Comparison of ENCODE assay signal across 1 cellular context in the genomic region with DNA sequence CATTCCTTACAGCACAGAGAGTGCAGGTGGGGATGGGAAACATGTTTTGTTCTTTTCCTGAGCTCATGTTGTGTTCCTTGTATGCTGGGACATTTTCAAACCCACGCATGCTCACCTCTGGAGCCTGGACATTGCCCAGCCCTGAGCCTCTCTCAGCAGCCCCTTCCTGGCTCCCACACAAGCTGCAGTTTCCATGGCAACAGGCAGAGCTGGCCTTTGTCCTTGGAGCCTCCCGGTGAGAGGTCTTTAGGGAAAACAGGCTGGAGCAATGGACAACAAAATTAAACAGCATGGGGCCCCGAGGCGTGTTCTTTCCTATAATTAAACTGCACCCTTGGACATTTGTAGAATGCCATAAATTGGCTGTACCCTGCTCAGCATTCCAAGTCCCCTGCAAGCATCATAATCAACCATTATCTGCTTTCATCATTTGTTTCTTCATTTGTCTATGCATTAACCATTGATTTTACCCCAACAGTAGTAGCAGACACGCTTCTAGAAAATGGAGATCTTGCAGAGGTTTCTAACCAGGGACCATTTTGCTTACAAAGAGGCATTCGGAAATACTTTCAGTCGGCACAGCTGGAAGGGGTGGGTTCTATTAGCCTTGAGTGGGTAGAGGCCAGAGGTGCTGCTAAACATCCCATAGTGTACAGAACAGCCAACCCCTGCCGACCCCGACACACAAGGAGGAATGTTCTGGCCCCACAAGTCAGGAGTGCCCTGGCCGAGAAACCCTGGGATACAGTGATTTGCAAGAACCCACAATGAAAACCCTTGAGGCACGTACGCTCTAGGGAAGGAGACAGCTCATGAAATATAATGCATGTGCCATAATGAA.
TF ChIP-seq lines count a peak whose summit lies in the region.

No MANE protein-coding gene starts in this region.

TF ChIP-seq in HepG2, 621 proteins besides CTCF, POLR2A, EP300 and RAD21 (continued from another document and continues in another):
- TF ChIP-seq, protein P1, sequence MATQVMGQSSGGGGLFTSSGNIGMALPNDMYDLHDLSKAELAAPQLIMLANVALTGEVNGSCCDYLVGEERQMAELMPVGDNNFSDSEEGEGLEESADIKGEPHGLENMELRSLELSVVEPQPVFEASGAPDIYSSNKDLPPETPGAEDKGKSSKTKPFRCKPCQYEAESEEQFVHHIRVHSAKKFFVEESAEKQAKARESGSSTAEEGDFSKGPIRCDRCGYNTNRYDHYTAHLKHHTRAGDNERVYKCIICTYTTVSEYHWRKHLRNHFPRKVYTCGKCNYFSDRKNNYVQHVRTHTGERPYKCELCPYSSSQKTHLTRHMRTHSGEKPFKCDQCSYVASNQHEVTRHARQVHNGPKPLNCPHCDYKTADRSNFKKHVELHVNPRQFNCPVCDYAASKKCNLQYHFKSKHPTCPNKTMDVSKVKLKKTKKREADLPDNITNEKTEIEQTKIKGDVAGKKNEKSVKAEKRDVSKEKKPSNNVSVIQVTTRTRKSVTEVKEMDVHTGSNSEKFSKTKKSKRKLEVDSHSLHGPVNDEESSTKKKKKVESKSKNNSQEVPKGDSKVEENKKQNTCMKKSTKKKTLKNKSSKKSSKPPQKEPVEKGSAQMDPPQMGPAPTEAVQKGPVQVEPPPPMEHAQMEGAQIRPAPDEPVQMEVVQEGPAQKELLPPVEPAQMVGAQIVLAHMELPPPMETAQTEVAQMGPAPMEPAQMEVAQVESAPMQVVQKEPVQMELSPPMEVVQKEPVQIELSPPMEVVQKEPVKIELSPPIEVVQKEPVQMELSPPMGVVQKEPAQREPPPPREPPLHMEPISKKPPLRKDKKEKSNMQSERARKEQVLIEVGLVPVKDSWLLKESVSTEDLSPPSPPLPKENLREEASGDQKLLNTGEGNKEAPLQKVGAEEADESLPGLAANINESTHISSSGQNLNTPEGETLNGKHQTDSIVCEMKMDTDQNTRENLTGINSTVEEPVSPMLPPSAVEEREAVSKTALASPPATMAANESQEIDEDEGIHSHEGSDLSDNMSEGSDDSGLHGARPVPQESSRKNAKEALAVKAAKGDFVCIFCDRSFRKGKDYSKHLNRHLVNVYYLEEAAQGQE (IDR thresholded peaks at IDR 0.05; ENCODE audit: borderline replicate concordance in 1 of 2, low read depth in 1 of 2, low read length in 2 of 2): peak in 1 of 2 experiments; percentile 10; a peak in 1 of 4 replicates
- TF ChIP-seq SPEN (CRISPR knock-in tag; IDR thresholded peaks at IDR 0.05; ENCODE audit: low read depth) (peak; percentile 16; the same call in 1 of the 2 replicates), MXD4 (CRISPR knock-in tag; IDR thresholded peaks at IDR 0.05) (peak; percentile 61; the same call in 1 of the 2 replicates), RFX3 (CRISPR knock-in tag; IDR thresholded peaks at IDR 0.05) (peak; percentile 98), ZNF839 (CRISPR knock-in tag; IDR thresholded peaks at IDR 0.05; ENCODE audit: borderline replicate concordance) (no peak), MTA1 (CRISPR knock-in tag; IDR thresholded peaks at IDR 0.05; ENCODE audit: borderline replicate concordance) (0 out of 2 replicates have a peak, but pooled peaks have one; percentile 8), SALL1 (CRISPR knock-in tag; IDR thresholded peaks at IDR 0.05) (peak; percentile 81), MYC (CRISPR knock-in tag; IDR thresholded peaks at IDR 0.05; ENCODE audit: borderline replicate concordance) (peak; percentile 46; the same call in 1 of the 2 replicates), RBM22 (optimal IDR thresholded peaks at IDR 0.05; ENCODE audit: low read length) (peak; percentile 55), ZNF761 (CRISPR knock-in tag; conservative IDR thresholded peaks at IDR 0.05) (0 out of 2 replicates have a peak, but pooled peaks have one; percentile 38), SAP130 (CRISPR knock-in tag; IDR thresholded peaks at IDR 0.05; ENCODE audit: low read depth) (peak; percentile 68), KAT7 (CRISPR knock-in tag; IDR thresholded peaks at IDR 0.05; ENCODE audit: borderline replicate concordance) (peak; percentile 33; the same call in 1 of the 2 replicates), TARDBP (CRISPR knock-in tag; IDR thresholded peaks at IDR 0.05) (peak; percentile 59; the same call in 1 of the 2 replicates), MED1 (CRISPR knock-in tag; IDR thresholded peaks at IDR 0.05) (peak; percentile 95), ZNF670 (CRISPR knock-in tag; IDR thresholded peaks at IDR 0.05; ENCODE audit: borderline replicate concordance) (0 out of 2 replicates have a peak, but pooled peaks have one; percentile 38), NFKBIZ (CRISPR knock-in tag; IDR thresholded peaks at IDR 0.05) (0 out of 2 replicates have a peak, but pooled peaks have one; percentile 54), MAFK (conservative IDR thresholded peaks at IDR 0.05 in 1 of 2, IDR thresholded peaks at IDR 0.05 in 1 of 2; ENCODE audit: low read length in 2 of 2) (no peak), RARG (CRISPR knock-in tag; IDR thresholded peaks at IDR 0.05; ENCODE audit: low read depth) (0 out of 2 replicates have a peak, but pooled peaks have one; percentile 38), ZNF282 (IDR thresholded peaks at IDR 0.05; ENCODE audit: partially characterized antibody) (no peak), NFE2L1 (CRISPR knock-in tag; IDR thresholded peaks at IDR 0.05; ENCODE audit: borderline replicate concordance) (no peak), MIXL1 (CRISPR knock-in tag; IDR thresholded peaks at IDR 0.05) (peak; percentile 23; the same call in 1 of the 2 replicates), HNF4A (CRISPR knock-in tag; IDR thresholded peaks at IDR 0.05) (peak; percentile 76), ZNF570 (CRISPR knock-in tag; IDR thresholded peaks at IDR 0.05; ENCODE audit: borderline replicate concordance) (peak; percentile 15; the same call in 1 of the 2 replicates), ZNF772 (CRISPR knock-in tag; IDR thresholded peaks at IDR 0.05) (peak; percentile 50), SETDB1 (CRISPR knock-in tag; IDR thresholded peaks at IDR 0.05; ENCODE audit: borderline replicate concordance) (no peak), ZBTB38 (CRISPR knock-in tag; IDR thresholded peaks at IDR 0.05) (peak; percentile 57; the same call in 1 of the 2 replicates), MED13 (CRISPR knock-in tag; IDR thresholded peaks at IDR 0.05) (no peak; the same call in 1 of the 2 replicates), KDM6A (CRISPR knock-in tag; IDR thresholded peaks at IDR 0.05; ENCODE audit: low read depth) (peak; percentile 61), ZNF709 (CRISPR knock-in tag; IDR thresholded peaks at IDR 0.05) (0 out of 2 replicates have a peak, but pooled peaks have one; percentile 35)
- TF ChIP-seq, protein P2, sequence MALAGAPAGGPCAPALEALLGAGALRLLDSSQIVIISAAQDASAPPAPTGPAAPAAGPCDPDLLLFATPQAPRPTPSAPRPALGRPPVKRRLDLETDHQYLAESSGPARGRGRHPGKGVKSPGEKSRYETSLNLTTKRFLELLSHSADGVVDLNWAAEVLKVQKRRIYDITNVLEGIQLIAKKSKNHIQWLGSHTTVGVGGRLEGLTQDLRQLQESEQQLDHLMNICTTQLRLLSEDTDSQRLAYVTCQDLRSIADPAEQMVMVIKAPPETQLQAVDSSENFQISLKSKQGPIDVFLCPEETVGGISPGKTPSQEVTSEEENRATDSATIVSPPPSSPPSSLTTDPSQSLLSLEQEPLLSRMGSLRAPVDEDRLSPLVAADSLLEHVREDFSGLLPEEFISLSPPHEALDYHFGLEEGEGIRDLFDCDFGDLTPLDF (CRISPR knock-in tag; IDR thresholded peaks at IDR 0.05): no peak
- TF ChIP-seq, protein P3, sequence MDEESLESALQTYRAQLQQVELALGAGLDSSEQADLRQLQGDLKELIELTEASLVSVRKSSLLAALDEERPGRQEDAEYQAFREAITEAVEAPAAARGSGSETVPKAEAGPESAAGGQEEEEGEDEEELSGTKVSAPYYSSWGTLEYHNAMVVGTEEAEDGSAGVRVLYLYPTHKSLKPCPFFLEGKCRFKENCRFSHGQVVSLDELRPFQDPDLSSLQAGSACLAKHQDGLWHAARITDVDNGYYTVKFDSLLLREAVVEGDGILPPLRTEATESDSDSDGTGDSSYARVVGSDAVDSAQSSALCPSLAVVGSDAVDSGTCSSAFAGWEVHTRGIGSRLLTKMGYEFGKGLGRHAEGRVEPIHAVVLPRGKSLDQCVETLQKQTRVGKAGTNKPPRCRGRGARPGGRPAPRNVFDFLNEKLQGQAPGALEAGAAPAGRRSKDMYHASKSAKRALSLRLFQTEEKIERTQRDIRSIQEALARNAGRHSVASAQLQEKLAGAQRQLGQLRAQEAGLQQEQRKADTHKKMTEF (CRISPR knock-in tag; IDR thresholded peaks at IDR 0.05): peak; percentile 57
- TF ChIP-seq, protein P4, sequence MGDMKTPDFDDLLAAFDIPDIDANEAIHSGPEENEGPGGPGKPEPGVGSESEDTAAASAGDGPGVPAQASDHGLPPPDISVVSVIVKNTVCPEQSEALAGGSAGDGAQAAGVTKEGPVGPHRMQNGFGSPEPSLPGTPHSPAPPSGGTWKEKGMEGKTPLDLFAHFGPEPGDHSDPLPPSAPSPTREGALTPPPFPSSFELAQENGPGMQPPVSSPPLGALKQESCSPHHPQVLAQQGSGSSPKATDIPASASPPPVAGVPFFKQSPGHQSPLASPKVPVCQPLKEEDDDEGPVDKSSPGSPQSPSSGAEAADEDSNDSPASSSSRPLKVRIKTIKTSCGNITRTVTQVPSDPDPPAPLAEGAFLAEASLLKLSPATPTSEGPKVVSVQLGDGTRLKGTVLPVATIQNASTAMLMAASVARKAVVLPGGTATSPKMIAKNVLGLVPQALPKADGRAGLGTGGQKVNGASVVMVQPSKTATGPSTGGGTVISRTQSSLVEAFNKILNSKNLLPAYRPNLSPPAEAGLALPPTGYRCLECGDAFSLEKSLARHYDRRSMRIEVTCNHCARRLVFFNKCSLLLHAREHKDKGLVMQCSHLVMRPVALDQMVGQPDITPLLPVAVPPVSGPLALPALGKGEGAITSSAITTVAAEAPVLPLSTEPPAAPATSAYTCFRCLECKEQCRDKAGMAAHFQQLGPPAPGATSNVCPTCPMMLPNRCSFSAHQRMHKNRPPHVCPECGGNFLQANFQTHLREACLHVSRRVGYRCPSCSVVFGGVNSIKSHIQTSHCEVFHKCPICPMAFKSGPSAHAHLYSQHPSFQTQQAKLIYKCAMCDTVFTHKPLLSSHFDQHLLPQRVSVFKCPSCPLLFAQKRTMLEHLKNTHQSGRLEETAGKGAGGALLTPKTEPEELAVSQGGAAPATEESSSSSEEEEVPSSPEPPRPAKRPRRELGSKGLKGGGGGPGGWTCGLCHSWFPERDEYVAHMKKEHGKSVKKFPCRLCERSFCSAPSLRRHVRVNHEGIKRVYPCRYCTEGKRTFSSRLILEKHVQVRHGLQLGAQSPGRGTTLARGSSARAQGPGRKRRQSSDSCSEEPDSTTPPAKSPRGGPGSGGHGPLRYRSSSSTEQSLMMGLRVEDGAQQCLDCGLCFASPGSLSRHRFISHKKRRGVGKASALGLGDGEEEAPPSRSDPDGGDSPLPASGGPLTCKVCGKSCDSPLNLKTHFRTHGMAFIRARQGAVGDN (CRISPR knock-in tag; IDR thresholded peaks at IDR 0.05): peak; percentile 83
- TF ChIP-seq, protein P5, sequence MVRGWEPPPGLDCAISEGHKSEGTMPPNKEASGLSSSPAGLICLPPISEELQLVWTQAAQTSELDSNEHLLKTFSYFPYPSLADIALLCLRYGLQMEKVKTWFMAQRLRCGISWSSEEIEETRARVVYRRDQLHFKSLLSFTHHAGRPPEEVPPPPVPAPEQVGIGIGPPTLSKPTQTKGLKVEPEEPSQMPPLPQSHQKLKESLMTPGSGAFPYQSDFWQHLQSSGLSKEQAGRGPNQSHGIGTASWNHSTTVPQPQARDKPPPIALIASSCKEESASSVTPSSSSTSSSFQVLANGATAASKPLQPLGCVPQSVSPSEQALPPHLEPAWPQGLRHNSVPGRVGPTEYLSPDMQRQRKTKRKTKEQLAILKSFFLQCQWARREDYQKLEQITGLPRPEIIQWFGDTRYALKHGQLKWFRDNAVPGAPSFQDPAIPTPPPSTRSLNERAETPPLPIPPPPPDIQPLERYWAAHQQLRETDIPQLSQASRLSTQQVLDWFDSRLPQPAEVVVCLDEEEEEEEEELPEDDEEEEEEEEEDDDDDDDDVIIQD (CRISPR knock-in tag; IDR thresholded peaks at IDR 0.05; ENCODE audit: low read depth): peak; percentile 22; the same call in 1 of the 2 replicates
- TF ChIP-seq, protein P6, sequence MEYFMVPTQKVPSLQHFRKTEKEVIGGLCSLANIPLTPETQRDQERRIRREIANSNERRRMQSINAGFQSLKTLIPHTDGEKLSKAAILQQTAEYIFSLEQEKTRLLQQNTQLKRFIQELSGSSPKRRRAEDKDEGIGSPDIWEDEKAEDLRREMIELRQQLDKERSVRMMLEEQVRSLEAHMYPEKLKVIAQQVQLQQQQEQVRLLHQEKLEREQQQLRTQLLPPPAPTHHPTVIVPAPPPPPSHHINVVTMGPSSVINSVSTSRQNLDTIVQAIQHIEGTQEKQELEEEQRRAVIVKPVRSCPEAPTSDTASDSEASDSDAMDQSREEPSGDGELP (IDR thresholded peaks at IDR 0.05; ENCODE audit: borderline replicate concordance, low read depth): 0 out of 2 replicates have a peak, but pooled peaks have one; percentile 10
- TF ChIP-seq, protein P7, sequence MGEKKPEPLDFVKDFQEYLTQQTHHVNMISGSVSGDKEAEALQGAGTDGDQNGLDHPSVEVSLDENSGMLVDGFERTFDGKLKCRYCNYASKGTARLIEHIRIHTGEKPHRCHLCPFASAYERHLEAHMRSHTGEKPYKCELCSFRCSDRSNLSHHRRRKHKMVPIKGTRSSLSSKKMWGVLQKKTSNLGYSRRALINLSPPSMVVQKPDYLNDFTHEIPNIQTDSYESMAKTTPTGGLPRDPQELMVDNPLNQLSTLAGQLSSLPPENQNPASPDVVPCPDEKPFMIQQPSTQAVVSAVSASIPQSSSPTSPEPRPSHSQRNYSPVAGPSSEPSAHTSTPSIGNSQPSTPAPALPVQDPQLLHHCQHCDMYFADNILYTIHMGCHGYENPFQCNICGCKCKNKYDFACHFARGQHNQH (CRISPR knock-in tag; IDR thresholded peaks at IDR 0.05): peak; percentile 67; the same call in 1 of the 2 replicates
